8 cellular contexts compared by ENCODE assay signal in genomic region chr11:47248304-47248663, GRCh38. TPM values are rescaled to one million over a fixed set of nuclear protein-coding genes. Genes with fewer than 3 reads are reported as not detected.
DNase-seq lines count a peak whose midpoint lies in the region; ATAC-seq, FAIRE-seq and TF ChIP-seq lines count a peak whose summit lies in the region.

No MANE protein-coding gene starts in this region.

- H3K9me2 ChIP-seq in hepatocyte (replicated peaks; ENCODE audit: insufficient read depth) = no peaks in the 10 kb centered on the region

- no peaks in the 10 kb centered on the region for H3K27me3 Mint-ChIP-seq in activated T-helper 1 cell treated with anti-CD3 and anti-CD28 coated beads, Interleukin-12 subunit alpha, Interleukin-12 subunit beta, Interleukin-2, Interleukin-4 antibody, amounts not matched to agents 30 ng/mL and 10 ng/mL and 1 ng/mL, durations not matched to agents 14 hours and 24 hours and 36 hours (ENCODE audit: insufficient read depth)

- H3K36me3 Mint-ChIP-seq in activated T-helper 1 cell treated with anti-CD3 and anti-CD28 coated beads, Interleukin-12 subunit alpha, Interleukin-12 subunit beta, Interleukin-2, Interleukin-4 antibody, amounts not matched to agents 30 ng/mL and 10 ng/mL and 1 ng/mL, durations not matched to agents 14 hours and 24 hours and 36 hours (ENCODE audit: low read depth) = peaks cover 9% of the 10 kb centered on the region

- H3K9me3 Mint-ChIP-seq in activated T-helper 1 cell treated with anti-CD3 and anti-CD28 coated beads, Interleukin-12 subunit alpha, Interleukin-12 subunit beta, Interleukin-2, Interleukin-4 antibody, amounts not matched to agents 30 ng/mL and 10 ng/mL and 1 ng/mL, durations not matched to agents 14 hours and 24 hours and 36 hours = no peaks in the 10 kb centered on the region

- H3K27me3 ChIP-seq in hepatocyte (no peaks in the 10 kb centered on the region), spleen (replicated peaks in 1 of 7) (no peaks in the 10 kb centered on the region)

- H2AFZ ChIP-seq in hepatocyte = peak overlapping the region; percentile 83

- TF ChIP-seq POLR2A in A549 (IDR thresholded peaks at IDR 0.05; ENCODE audit: low read length) (no peak), spleen (IDR thresholded peaks at IDR 0.05) (no peak)

- ATAC-seq in A549 (peak; percentile 42 to 64), GM19025 (IDR thresholded peaks at IDR 0.05; ENCODE audit: low read depth, unreplicated experiment) (peak; percentile 24), HG03196 (IDR thresholded peaks at IDR 0.05; ENCODE audit: unreplicated experiment) (peak; percentile 27)

- TF ChIP-seq EP300 in A549 (IDR thresholded peaks at IDR 0.05) = no peak

- intact Hi-C loops in activated T-helper 1 cell treated with anti-CD3 and anti-CD28 coated beads, Interleukin-12 subunit alpha, Interleukin-12 subunit beta, Interleukin-2, Interleukin-4 antibody, amounts not matched to agents 30 ng/mL and 10 ng/mL and 1 ng/mL, durations not matched to agents 14 hours and 24 hours and 36 hours (cut with micrococcal nuclease) = loop anchor here (1.0 to 2.0 kb wide), 9 partner anchors 17 to 547 kb away; partner anchors contain the start of genes ARHGAP1, CSTPP1, PSMC3 and SLC39A13
- intact Hi-C loops in spleen (cut with DNase I; ENCODE audit: low total_unique reads) = no loop called here

- peak overlapping the region; percentile 98 for H3K27ac Mint-ChIP-seq in activated T-helper 1 cell treated with anti-CD3 and anti-CD28 coated beads, Interleukin-12 subunit alpha, Interleukin-12 subunit beta, Interleukin-2, Interleukin-4 antibody, amounts not matched to agents 30 ng/mL and 10 ng/mL and 1 ng/mL, durations not matched to agents 14 hours and 24 hours and 36 hours

- peaks cover 27% of the 10 kb centered on the region for H3K4me1 Mint-ChIP-seq in activated T-helper 1 cell treated with anti-CD3 and anti-CD28 coated beads, Interleukin-12 subunit alpha, Interleukin-12 subunit beta, Interleukin-2, Interleukin-4 antibody, amounts not matched to agents 30 ng/mL and 10 ng/mL and 1 ng/mL, durations not matched to agents 14 hours and 24 hours and 36 hours (ENCODE audit: low read depth)

- DNase-seq in A549 (ENCODE audit: low read depth in 1 of 2, low spot score in 1 of 2) = no peak
- DNase-seq in activated T-helper 1 cell treated with anti-CD3 and anti-CD28 coated beads, Interleukin-12 subunit alpha, Interleukin-12 subunit beta, Interleukin-2, Interleukin-4 antibody, amounts not matched to agents 30 ng/mL and 10 ng/mL and 1 ng/mL, durations not matched to agents 14 hours and 24 hours and 36 hours (ENCODE audit: low spot score) = no peak
- DNase-seq in hepatocyte (ENCODE audit: low spot score) = no peak
- no peak for DNase-seq in spleen
- no peak for DNase-seq in ecto neural progenitor cell (ENCODE audit: low spot score)
- no peak for DNase-seq in activated CD4-positive, alpha-beta T cell treated with anti-CD3 and anti-CD28 coated beads, Interleukin-2, amount 50 U/mL, for 1 hour

- H3K4me3 ChIP-seq in A549 = peak overlapping the region; percentile 74
- peak overlapping the region; percentile 84 for H3K4me3 ChIP-seq in hepatocyte
- H3K4me3 ChIP-seq in spleen = peak overlapping the region; percentile 68 to 96 (median 89)

- TF ChIP-seq CTCF in A549 (IDR thresholded peaks at IDR 0.05) (no peak), hepatocyte (IDR thresholded peaks at IDR 0.05; ENCODE audit: poor library complexity) (no peak), spleen (IDR thresholded peaks at IDR 0.05 in 8 of 11, conservative IDR thresholded peaks at IDR 0.05 in 3 of 11) (no peak)

- H3K4me1 ChIP-seq in A549 (peaks cover 21% of the 10 kb centered on the region; the same call in 2 of the 3 replicates), hepatocyte (ENCODE audit: insufficient read depth) (peaks cover 5% of the 10 kb centered on the region), spleen (peaks cover 17 to 46% (median 30%) of the 10 kb centered on the region in 6 donors)

- TF ChIP-seq RAD21 in A549 (conservative IDR thresholded peaks at IDR 0.05 in 1 of 2, IDR thresholded peaks at IDR 0.05 in 1 of 2) = no peak

- no peaks in the 10 kb centered on the region for H4K20me1 ChIP-seq in hepatocyte (ENCODE audit: insufficient read depth, poor library complexity, severe bottlenecking)

- 4% methylated on average over 7 of the region's 7 CpGs for WGBS in A549 (ENCODE audit: missing lambda C conversion rate)
- 45% methylated on average over 7 of the region's 7 CpGs for WGBS in hepatocyte (ENCODE audit: low lambda C conversion rate, missing lambda C conversion rate)
- 0 to 1% (median 0%) methylated on average over 7 of the region's 7 CpGs for WGBS in spleen, 5 donors

- peak overlapping the region; percentile 100 for H3K4me3 Mint-ChIP-seq in activated T-helper 1 cell treated with anti-CD3 and anti-CD28 coated beads, Interleukin-12 subunit alpha, Interleukin-12 subunit beta, Interleukin-2, Interleukin-4 antibody, amounts not matched to agents 30 ng/mL and 10 ng/mL and 1 ng/mL, durations not matched to agents 14 hours and 24 hours and 36 hours

- H3K79me2 ChIP-seq in hepatocyte = peaks cover 15% of the 10 kb centered on the region

- CTCF ChIA-PET in A549 (lab: Yijun Ruan, JAX) = interaction anchor here (0.6 to 10.3 kb wide), 20 partner anchors 9 to 413 kb away, joined by 3 to 141 read pairs (median 5); partner anchors contain the start of genes DDB2, MADD and NR1H3

- H3K27ac ChIP-seq in A549 = peak overlapping the region; percentile 95
- H3K27ac ChIP-seq in hepatocyte = peak overlapping the region; percentile 86
- peak overlapping the region; percentile 87 to 95 (median 92) for H3K27ac ChIP-seq in spleen

- H3K4me2 ChIP-seq in A549 = peak overlapping the region; percentile 93
- peak overlapping the region; percentile 82 for H3K4me2 ChIP-seq in hepatocyte

- no peak for FAIRE-seq in A549 (lab: Jason Lieb, UNC)

- H3K9me3 ChIP-seq in A549 = no peaks in the 10 kb centered on the region
- no peaks in the 10 kb centered on the region for H3K9me3 ChIP-seq in hepatocyte (ENCODE audit: low read depth)
- H3K9me3 ChIP-seq in spleen = no peaks in the 10 kb centered on the region

- H3K36me3 ChIP-seq in hepatocyte (replicated peaks; ENCODE audit: insufficient read depth, low read depth) (no peaks in the 10 kb centered on the region), spleen (peaks cover 0 to 43% (median 22%) of the 10 kb centered on the region in 6 donors)

- POLR2A ChIA-PET in A549 (lab: Yijun Ruan, JAX) = interaction anchor here (0.6 to 3.0 kb wide), 12 partner anchors 9 to 312 kb away, joined by 3 to 34 read pairs (median 6); partner anchors contain the start of genes CSTPP1, DDB2 and NR1H3

RNA-seq across cellular contexts. Expression of gene ACP2, which starts 0.3 kb away (rescaled TPM):
- polyA plus RNA-seq in A549 (2011; rRNA removed) (13.6 and 17.7 TPM in 2 replicates), A549 (2017; fragmentation: RNase III; extraction: RNeasy Plus Mini Kit Qiagen cat#74134 plus additional on column Dnase treatment) (17.5 to 19.8 TPM (median 19.7 TPM) in 3 replicates), hepatocyte (26.5 and 29.6 TPM in 2 replicates), spleen (10 to 100 TPM; 18.9 to 34.4 (median 19.9) TPM)
- polyA plus RNA-seq in A549 (2012; cell fraction: cytosol; rRNA removed) = 13.2 and 16.7 TPM in 2 replicates
- polyA plus RNA-seq in A549 (2012; cell fraction: nucleus; rRNA removed) = 41.3 and 54.2 TPM in 2 replicates
- 31.5 and 32.3 TPM in 2 replicates for polyA minus RNA-seq in A549 (2011; rRNA and poly(A)+ RNA removed)
- total RNA-seq in activated T-helper 1 cell treated with anti-CD3 and anti-CD28 coated beads, Interleukin-12 subunit alpha, Interleukin-12 subunit beta, Interleukin-2, Interleukin-4 antibody, amounts not matched to agents 30 ng/mL and 10 ng/mL and 1 ng/mL, durations not matched to agents 14 hours and 24 hours and 36 hours = 31.8 and 33.8 TPM in 2 replicates
- total RNA-seq in hepatocyte (31.5 and 40.3 TPM in 2 replicates), spleen (100 to 1,000 TPM in 2 of 7 donors, 10 to 100 TPM in 5; 43.9 to 113 (median 59.8) TPM)

RNA-seq across cellular contexts. Expression of gene NR1H3, which starts 9.5 kb away (rescaled TPM):
- polyA plus RNA-seq in A549 (2011; rRNA removed) (18.7 and 28.6 TPM in 2 replicates), A549 (2017; fragmentation: RNase III; extraction: RNeasy Plus Mini Kit Qiagen cat#74134 plus additional on column Dnase treatment) (10.6 to 18.4 TPM (median 14.5 TPM) in 3 replicates), hepatocyte (41.5 and 43.1 TPM in 2 replicates), spleen (100 to 1,000 TPM; 136 to 227 (median 219) TPM)
- 22.5 and 24.9 TPM in 2 replicates for polyA plus RNA-seq in A549 (2012; cell fraction: cytosol; rRNA removed)
- 34.0 and 37.3 TPM in 2 replicates for polyA plus RNA-seq in A549 (2012; cell fraction: nucleus; rRNA removed)
- 36.7 and 43.1 TPM in 2 replicates for polyA minus RNA-seq in A549 (2011; rRNA and poly(A)+ RNA removed)
- 8.5 and 9.9 TPM in 2 replicates for total RNA-seq in activated T-helper 1 cell treated with anti-CD3 and anti-CD28 coated beads, Interleukin-12 subunit alpha, Interleukin-12 subunit beta, Interleukin-2, Interleukin-4 antibody, amounts not matched to agents 30 ng/mL and 10 ng/mL and 1 ng/mL, durations not matched to agents 14 hours and 24 hours and 36 hours
- total RNA-seq in hepatocyte (40.8 and 49.5 TPM in 2 replicates), spleen (100 to 1,000 TPM in 5 of 7 donors, 10 to 100 TPM in 2; 59.1 to 129 (median 119) TPM)

RNA-seq across cellular contexts. Expression of gene MADD, which starts 21.6 kb away (rescaled TPM):
- 16.7 and 46.2 TPM in 2 replicates for polyA plus RNA-seq in A549 (2011; rRNA removed)
- 17.1 and 17.4 TPM in 2 replicates for polyA plus RNA-seq in A549 (2012; cell fraction: cytosol; rRNA removed)
- polyA plus RNA-seq in A549 (2012; cell fraction: nucleus; rRNA removed) = 51.1 and 76.1 TPM in 2 replicates
- polyA plus RNA-seq in A549 (2017; fragmentation: RNase III; extraction: RNeasy Plus Mini Kit Qiagen cat#74134 plus additional on column Dnase treatment) = 22.4 to 25.2 TPM (median 24.0 TPM) in 3 replicates
- polyA minus RNA-seq in A549 (2011; rRNA and poly(A)+ RNA removed) = 62.9 and 69.4 TPM in 2 replicates
- 75.9 and 85.2 TPM in 2 replicates for total RNA-seq in activated T-helper 1 cell treated with anti-CD3 and anti-CD28 coated beads, Interleukin-12 subunit alpha, Interleukin-12 subunit beta, Interleukin-2, Interleukin-4 antibody, amounts not matched to agents 30 ng/mL and 10 ng/mL and 1 ng/mL, durations not matched to agents 14 hours and 24 hours and 36 hours
- total RNA-seq in hepatocyte = 19.1 and 28.0 TPM in 2 replicates
- polyA plus RNA-seq in hepatocyte = 17.6 and 19.6 TPM in 2 replicates
- 10 to 100 TPM; 53.6 to 82.4 (median 70.1) TPM for total RNA-seq in spleen
- 10 to 100 TPM; 15.7 to 35.0 (median 26.1) TPM for polyA plus RNA-seq in spleen

RNA-seq across cellular contexts. Expression of gene DDB2, which starts 33.5 kb away (rescaled TPM):
- polyA plus RNA-seq in A549 (2011; rRNA removed) (96.2 and 103 TPM in 2 replicates), A549 (2017; fragmentation: RNase III; extraction: RNeasy Plus Mini Kit Qiagen cat#74134 plus additional on column Dnase treatment) (95.4 to 106 TPM (median 96.9 TPM) in 3 replicates), hepatocyte (25.7 and 28.2 TPM in 2 replicates), spleen (100 to 1,000 TPM in 1 of 3 donors, 10 to 100 TPM in 2; 49.4 to 173 (median 72.7) TPM)
- 72.0 and 73.6 TPM in 2 replicates for polyA plus RNA-seq in A549 (2012; cell fraction: cytosol; rRNA removed)
- 108 and 145 TPM in 2 replicates for polyA plus RNA-seq in A549 (2012; cell fraction: nucleus; rRNA removed)
- polyA minus RNA-seq in A549 (2011; rRNA and poly(A)+ RNA removed) = 71.0 and 73.0 TPM in 2 replicates
- total RNA-seq in activated T-helper 1 cell treated with anti-CD3 and anti-CD28 coated beads, Interleukin-12 subunit alpha, Interleukin-12 subunit beta, Interleukin-2, Interleukin-4 antibody, amounts not matched to agents 30 ng/mL and 10 ng/mL and 1 ng/mL, durations not matched to agents 14 hours and 24 hours and 36 hours = 134 and 142 TPM in 2 replicates
- total RNA-seq in hepatocyte (17.2 and 17.7 TPM in 2 replicates), spleen (10 to 100 TPM; 29.5 to 66.3 (median 42.5) TPM)
